8 cellular contexts compared by ENCODE assay signal in genomic region chr11:30322826-30323710, GRCh38. TPM values are rescaled to one million over a fixed set of nuclear protein-coding genes. Genes with fewer than 3 reads are reported as not detected.
DNase-seq lines count a peak whose midpoint lies in the region; ATAC-seq and TF ChIP-seq lines count a peak whose summit lies in the region.

Gene ARL14EP, plus strand, starts transcription at chr11:30323104. Its CDS starts 7,845 bp downstream, at chr11:30330949.

- no peaks in the 10 kb centered on the region for H3K9me3 Mint-ChIP-seq in activated CD4-positive, alpha-beta T cell treated with anti-CD3 and anti-CD28 coated beads, Interleukin-2, amount 10 ng/mL, durations not matched to agents 7 days and 5 days

- POLR2A ChIA-PET in BJ (lab: Charles Lee) = interaction anchor here (1.0 kb wide), 1 partner anchor 20 kb away, joined by 3 read pairs; no protein-coding TSS in a partner anchor
- POLR2A ChIA-PET in activated CD4-positive, alpha-beta T cell treated with anti-CD3 and anti-CD28 coated beads, Interleukin-2, amount 10 ng/mL, durations not matched to agents 7 days and 5 days (lab: Charles Lee) = interaction anchor here (0.7 kb wide), 1 partner anchor 32 kb away, joined by 3 read pairs; no protein-coding TSS in a partner anchor

- DNase-seq in BJ (ENCODE audit: low read depth) (peak; percentile 79), NCI-H526 treated with DMSO at 0.1 percent for 48 hours (lab: John Stamatoyannopoulos, UW) (peak; percentile 96), cortex of kidney (lab: John Stamatoyannopoulos, UW) (peak; percentile 49), left kidney (ENCODE audit: low read depth, low spot score) (peak; percentile 98)
- peak; percentile 89 for DNase-seq in activated CD4-positive, alpha-beta T cell treated with anti-CD3 and anti-CD28 coated beads, Interleukin-2, amount 10 ng/mL, durations not matched to agents 7 days and 5 days
- DNase-seq in stimulated activated CD4-positive, alpha-beta T cell treated with anti-CD3 and anti-CD28 coated beads, Interleukin-2, amount 100 ng/mL, for 24 hours = peak; percentile 90

- TF ChIP-seq CTCF in BJ (IDR thresholded peaks at IDR 0.05; ENCODE audit: insufficient read depth, low read depth, low read length) = no peak

- H3K4me3 Mint-ChIP-seq in activated CD4-positive, alpha-beta T cell treated with anti-CD3 and anti-CD28 coated beads, Interleukin-2, amount 10 ng/mL, durations not matched to agents 7 days and 5 days = peak within 1 kb of the TSS; percentile 99

- peaks cover 14% of the 10 kb centered on the region for H3K27me3 Mint-ChIP-seq in activated CD4-positive, alpha-beta T cell treated with anti-CD3 and anti-CD28 coated beads, Interleukin-2, amount 10 ng/mL, durations not matched to agents 7 days and 5 days

- 0 out of 2 replicates have a peak, but pooled peaks cover under 1% of the 10 kb centered on the region for H3K27me3 ChIP-seq in BJ (ENCODE audit: control insufficient read depth, insufficient read depth, low read length)

- peaks cover 46% of the 10 kb centered on the region for H3K4me1 Mint-ChIP-seq in activated CD4-positive, alpha-beta T cell treated with anti-CD3 and anti-CD28 coated beads, Interleukin-2, amount 10 ng/mL, durations not matched to agents 7 days and 5 days

- H3K27ac Mint-ChIP-seq in activated CD4-positive, alpha-beta T cell treated with anti-CD3 and anti-CD28 coated beads, Interleukin-2, amount 10 ng/mL, durations not matched to agents 7 days and 5 days = peak within 1 kb of the TSS; percentile 99

- CTCF ChIA-PET in BJ (lab: Yijun Ruan, JAX) = interaction anchor here (0.5 to 1.4 kb wide), 3 partner anchors 9 to 22 kb away, joined by 4 to 7 read pairs (median 4); no protein-coding TSS in a partner anchor
- CTCF ChIA-PET in activated CD4-positive, alpha-beta T cell treated with anti-CD3 and anti-CD28 coated beads, Interleukin-2, amount 10 ng/mL, durations not matched to agents 7 days and 5 days (lab: Charles Lee) = interaction anchor here (0.6 to 1.1 kb wide), 2 partner anchors 11 to 13 kb away, joined by 4 to 7 read pairs; no protein-coding TSS in a partner anchor

- H3K36me3 Mint-ChIP-seq in activated CD4-positive, alpha-beta T cell treated with anti-CD3 and anti-CD28 coated beads, Interleukin-2, amount 10 ng/mL, durations not matched to agents 7 days and 5 days (ENCODE audit: low read depth) = peaks cover 21% of the 10 kb centered on the region

- peak within 1 kb of the TSS; percentile 62 for H3K4me3 ChIP-seq in BJ (ENCODE audit: low read depth, low read length)

- no peaks in the 10 kb centered on the region for H3K36me3 ChIP-seq in BJ (ENCODE audit: control insufficient read depth, insufficient read depth, low read length)

- ATAC-seq in GM19324 (IDR thresholded peaks at IDR 0.05; ENCODE audit: low FRiP score, unreplicated experiment) (peak; percentile 98), HG03469 (IDR thresholded peaks at IDR 0.05; ENCODE audit: unreplicated experiment) (peak; percentile 96)

RNA-seq across cellular contexts. Expression of gene ARL14EP, which starts in this region (rescaled TPM):
- 11.6 and 29.1 TPM in 2 replicates for polyA plus RNA-seq in BJ (2011; rRNA removed)
- polyA minus RNA-seq in BJ (2011; rRNA and poly(A)+ RNA removed) = 7.5 and 8.1 TPM in 2 replicates
- total RNA-seq in activated CD4-positive, alpha-beta T cell treated with anti-CD3 and anti-CD28 coated beads, Interleukin-2, amount 10 ng/mL, durations not matched to agents 7 days and 5 days = 10 to 100 TPM; 36.5 to 47.6 TPM

Comparison
In these comparisons a context has a peak if more than half of its experiments do, and no peak if none do; other contexts are left out.
1. Peak in every context shown above with its lines: DNase-seq, ATAC-seq and H3K4me3 ChIP-seq.